40 cellular contexts compared by ENCODE assay signal in genomic region chr2:169384816-169385215, GRCh38. TPM values are rescaled to one million over a fixed set of nuclear protein-coding genes. Genes with fewer than 3 reads are reported as not detected.
"Had no signal": no experiment of that assay in that cellular context is flagged by ENCODE, and none has a peak within 500 bp of the region (broad histone marks: within the 10 kb centered on the region; RNA-seq: fewer than 3 reads in every experiment).

No MANE protein-coding gene starts in this region.

- H3K36me3 Mint-ChIP-seq: activated naive CD4-positive, alpha-beta T cell treated with anti-CD3 and anti-CD28 coated beads, Interleukin-2, amount 10 ng/mL, durations not matched to agents 7 days and 5 days; activated naive CD4-positive, alpha-beta T cell treated with anti-CD3 and anti-CD28 coated beads, Interleukin-2, amount 50 U/mL, for 24 hours; activated naive CD4-positive, alpha-beta T cell treated with anti-CD3 and anti-CD28 coated beads, Interleukin-2, amount 50 U/mL, for 72 hours; activated naive CD8-positive, alpha-beta T cell; activated naive CD8-positive, alpha-beta T cell treated with anti-CD3 and anti-CD28 coated beads for 36 hours; activated naive CD8-positive, alpha-beta T cell treated with anti-CD3 and anti-CD28 coated beads, Interleukin-2, amount 10 ng/mL, durations not matched to agents 7 days and 5 days; brain had no signal

- H3K27ac ChIP-seq: adrenal gland, ascending aorta, body of pancreas, brain microvascular endothelial cell, breast epithelium, cardiac muscle cell had no signal

- H3K4me3 ChIP-seq: adrenal gland, ascending aorta, body of pancreas, breast epithelium, cardiac muscle cell had no signal

- H3K4me3 Mint-ChIP-seq: activated naive CD4-positive, alpha-beta T cell treated with anti-CD3 and anti-CD28 coated beads for 36 hours; activated naive CD4-positive, alpha-beta T cell treated with anti-CD3 and anti-CD28 coated beads, Interleukin-2, amount 10 ng/mL, durations not matched to agents 7 days and 5 days; activated naive CD4-positive, alpha-beta T cell treated with anti-CD3 and anti-CD28 coated beads, Interleukin-2, amount 50 U/mL, for 24 hours; activated naive CD8-positive, alpha-beta T cell; activated naive CD8-positive, alpha-beta T cell treated with anti-CD3 and anti-CD28 coated beads for 36 hours; activated naive CD8-positive, alpha-beta T cell treated with anti-CD3 and anti-CD28 coated beads, Interleukin-2, amount 10 ng/mL, durations not matched to agents 7 days and 5 days; activated naive CD8-positive, alpha-beta T cell treated with anti-CD3 and anti-CD28 coated beads, Interleukin-2, amount 50 U/mL, for 24 hours; activated T-cell treated with anti-CD3 and anti-CD28 coated beads, Interleukin-2, amount 50 U/mL, for 24 hours; activated T-cell treated with anti-CD3 and anti-CD28 coated beads, Interleukin-2, amount 50 U/mL, for 4 hours; activated T-cell treated with anti-CD3 and anti-CD28 coated beads, Interleukin-2, amount 50 U/mL, for 72 hours; activated T-helper 1 cell treated with anti-CD3 and anti-CD28 coated beads, Interleukin-12 subunit alpha, Interleukin-12 subunit beta, Interleukin-2, Interleukin-4 antibody, amounts not matched to agents 30 ng/mL and 10 ng/mL and 1 ng/mL, durations not matched to agents 14 hours and 24 hours and 36 hours; activated T-helper 17 cell treated with anti-CD3 and anti-CD28 coated beads, Interleukin-2, amount 50 U/mL, for 72 hours; brain; central memory CD8-positive, alpha-beta T cell had no signal

- H3K27ac Mint-ChIP-seq: activated naive CD4-positive, alpha-beta T cell treated with anti-CD3 and anti-CD28 coated beads for 36 hours; activated naive CD4-positive, alpha-beta T cell treated with anti-CD3 and anti-CD28 coated beads, Interleukin-2, amount 10 ng/mL, durations not matched to agents 7 days and 5 days; activated naive CD4-positive, alpha-beta T cell treated with anti-CD3 and anti-CD28 coated beads, Interleukin-2, amount 50 U/mL, for 24 hours; activated naive CD4-positive, alpha-beta T cell treated with anti-CD3 and anti-CD28 coated beads, Interleukin-2, amount 50 U/mL, for 72 hours; activated naive CD8-positive, alpha-beta T cell; activated naive CD8-positive, alpha-beta T cell treated with anti-CD3 and anti-CD28 coated beads for 36 hours; activated naive CD8-positive, alpha-beta T cell treated with anti-CD3 and anti-CD28 coated beads, Interleukin-2, amount 10 ng/mL, durations not matched to agents 7 days and 5 days; activated naive CD8-positive, alpha-beta T cell treated with anti-CD3 and anti-CD28 coated beads, Interleukin-2, amount 50 U/mL, for 24 hours; activated T-cell treated with anti-CD3 and anti-CD28 coated beads, Interleukin-2, amount 50 U/mL, for 24 hours; activated T-cell treated with anti-CD3 and anti-CD28 coated beads, Interleukin-2, amount 50 U/mL, for 72 hours; activated T-helper 1 cell treated with anti-CD3 and anti-CD28 coated beads, Interleukin-12 subunit alpha, Interleukin-12 subunit beta, Interleukin-2, Interleukin-4 antibody, amounts not matched to agents 30 ng/mL and 10 ng/mL and 1 ng/mL, durations not matched to agents 14 hours and 24 hours and 36 hours; activated T-helper 17 cell treated with anti-CD3 and anti-CD28 coated beads, Interleukin-2, amount 50 U/mL, for 72 hours; activated T-helper 2 cell treated with anti-CD3 and anti-CD28 coated beads, Interferon-gamma antibody, Interleukin-2, Interleukin-4, amounts not matched to agents 10 μg/mL and 5 μg/mL and 100 μg/mL, durations not matched to agents 14 hours and 24 hours and 36 hours; brain had no signal

- H3K36me3 ChIP-seq: adrenal gland, ascending aorta, brain microvascular endothelial cell, breast epithelium, cardiac muscle cell had no signal

- FAIRE-seq: astrocyte, bronchial epithelial cell had no signal

- H3K4me1 ChIP-seq: adrenal gland, ascending aorta, body of pancreas, breast epithelium had no signal

- H3K4me1 Mint-ChIP-seq: activated naive CD4-positive, alpha-beta T cell treated with anti-CD3 and anti-CD28 coated beads, Interleukin-2, amount 10 ng/mL, durations not matched to agents 7 days and 5 days; activated naive CD4-positive, alpha-beta T cell treated with anti-CD3 and anti-CD28 coated beads, Interleukin-2, amount 50 U/mL, for 24 hours; activated naive CD8-positive, alpha-beta T cell treated with anti-CD3 and anti-CD28 coated beads for 36 hours; activated naive CD8-positive, alpha-beta T cell treated with anti-CD3 and anti-CD28 coated beads, Interleukin-2, amount 10 ng/mL, durations not matched to agents 7 days and 5 days; activated naive CD8-positive, alpha-beta T cell treated with anti-CD3 and anti-CD28 coated beads, Interleukin-2, amount 50 U/mL, for 24 hours; activated T-helper 17 cell treated with anti-CD3 and anti-CD28 coated beads, Interleukin-2, amount 50 U/mL, for 72 hours; brain; central memory CD8-positive, alpha-beta T cell had no signal

- H3K9me3 Mint-ChIP-seq: activated naive CD4-positive, alpha-beta T cell treated with anti-CD3 and anti-CD28 coated beads for 36 hours; activated naive CD4-positive, alpha-beta T cell treated with anti-CD3 and anti-CD28 coated beads, Interleukin-2, amount 10 ng/mL, durations not matched to agents 7 days and 5 days; activated naive CD4-positive, alpha-beta T cell treated with anti-CD3 and anti-CD28 coated beads, Interleukin-2, amount 50 U/mL, for 72 hours; activated naive CD8-positive, alpha-beta T cell treated with anti-CD3 and anti-CD28 coated beads for 36 hours; activated naive CD8-positive, alpha-beta T cell treated with anti-CD3 and anti-CD28 coated beads, Interleukin-2, amount 10 ng/mL, durations not matched to agents 7 days and 5 days; activated naive CD8-positive, alpha-beta T cell treated with anti-CD3 and anti-CD28 coated beads, Interleukin-2, amount 50 U/mL, for 24 hours; activated T-cell treated with anti-CD3 and anti-CD28 coated beads, Interleukin-2, amount 50 U/mL, for 24 hours; activated T-cell treated with anti-CD3 and anti-CD28 coated beads, Interleukin-2, amount 50 U/mL, for 4 hours; activated T-helper 1 cell treated with anti-CD3 and anti-CD28 coated beads, Interleukin-12 subunit alpha, Interleukin-12 subunit beta, Interleukin-2, Interleukin-4 antibody, amounts not matched to agents 30 ng/mL and 10 ng/mL and 1 ng/mL, durations not matched to agents 14 hours and 24 hours and 36 hours; activated T-helper 17 cell treated with anti-CD3 and anti-CD28 coated beads, Interleukin-2, amount 50 U/mL, for 72 hours; activated T-helper 2 cell treated with anti-CD3 and anti-CD28 coated beads, Interferon-gamma antibody, Interleukin-2, Interleukin-4, amounts not matched to agents 10 μg/mL and 5 μg/mL and 100 μg/mL, durations not matched to agents 14 hours and 24 hours and 36 hours; central memory CD8-positive, alpha-beta T cell had no signal

- H3K27me3 ChIP-seq: adrenal gland, ascending aorta, body of pancreas, brain microvascular endothelial cell, breast epithelium, cardiac muscle cell had no signal

- ATAC-seq: activated naive CD4-positive, alpha-beta T cell treated with anti-CD3 and anti-CD28 coated beads, Interleukin-2, amount 50 U/mL, for 72 hours; activated naive CD8-positive, alpha-beta T cell treated with anti-CD3 and anti-CD28 coated beads, Interleukin-2, amount 50 U/mL, for 24 hours; activated T-cell treated with anti-CD3 and anti-CD28 coated beads, Interleukin-2, amount 50 U/mL, for 4 hours; activated T-cell treated with anti-CD3 and anti-CD28 coated beads, Interleukin-2, amount 50 U/mL, for 72 hours; activated T-helper 17 cell treated with anti-CD3 and anti-CD28 coated beads, Interleukin-2, amount 50 U/mL, for 72 hours; body of pancreas had no signal

- DNase-seq: activated effector memory CD4-positive, alpha-beta T cell treated with anti-CD3 and anti-CD28 coated beads, Interleukin-2, amount 50 U/mL, for 16 hours; activated effector memory CD4-positive, alpha-beta T cell treated with Interleukin-2 at 50 U/mL for 16 hours; activated gamma-delta T cell; activated gamma-delta T cell treated with Interleukin-2 at 50 U/mL for 16 hours; activated naive CD4-positive, alpha-beta T cell; activated naive CD4-positive, alpha-beta T cell treated with anti-CD3 and anti-CD28 coated beads for 36 hours; activated naive CD4-positive, alpha-beta T cell treated with anti-CD3 and anti-CD28 coated beads, Interleukin-2, amount 10 ng/mL, durations not matched to agents 7 days and 5 days; activated naive CD4-positive, alpha-beta T cell treated with anti-CD3 and anti-CD28 coated beads, Interleukin-2, amount 50 U/mL, for 16 hours; activated naive CD4-positive, alpha-beta T cell treated with Interleukin-2 at 50 U/mL for 16 hours; activated naive CD8-positive, alpha-beta T cell treated with anti-CD3 and anti-CD28 coated beads for 36 hours; activated naive CD8-positive, alpha-beta T cell treated with anti-CD3 and anti-CD28 coated beads, Interleukin-2, amount 10 ng/mL, durations not matched to agents 7 days and 5 days; activated naive CD8-positive, alpha-beta T cell treated with anti-CD3 and anti-CD28 coated beads, Interleukin-2, amount 50 U/mL, for 24 hours; activated T-cell treated with anti-CD3 and anti-CD28 coated beads, Interleukin-2, amount 50 U/mL, for 24 hours; activated T-cell treated with anti-CD3 and anti-CD28 coated beads, Interleukin-2, amount 50 U/mL, for 4 hours; activated T-cell treated with anti-CD3 and anti-CD28 coated beads, Interleukin-2, amount 50 U/mL, for 48 hours; activated T-cell treated with anti-CD3 and anti-CD28 coated beads, Interleukin-2, amount 50 U/mL, for 72 hours; adrenal gland; amniotic stem cell; amygdala; anterior cingulate cortex; aorta; body of pancreas; brain microvascular endothelial cell; caudate nucleus; central memory CD4-positive, alpha-beta T cell; cerebellar nuclear complex had no signal

- H3K9me3 ChIP-seq: adrenal gland, ascending aorta, body of pancreas, breast epithelium had no signal

RNA-seq across cellular contexts. Expression of gene LRP2, which starts 22.5 kb away (rescaled TPM):
- total RNA-seq: ascending aorta, bronchial epithelial cell, chondrocyte had no signal
- polyA plus RNA-seq: adrenal gland, aorta had no signal
